ENCODE assay signal across 9 cellular contexts in the genomic region with DNA sequence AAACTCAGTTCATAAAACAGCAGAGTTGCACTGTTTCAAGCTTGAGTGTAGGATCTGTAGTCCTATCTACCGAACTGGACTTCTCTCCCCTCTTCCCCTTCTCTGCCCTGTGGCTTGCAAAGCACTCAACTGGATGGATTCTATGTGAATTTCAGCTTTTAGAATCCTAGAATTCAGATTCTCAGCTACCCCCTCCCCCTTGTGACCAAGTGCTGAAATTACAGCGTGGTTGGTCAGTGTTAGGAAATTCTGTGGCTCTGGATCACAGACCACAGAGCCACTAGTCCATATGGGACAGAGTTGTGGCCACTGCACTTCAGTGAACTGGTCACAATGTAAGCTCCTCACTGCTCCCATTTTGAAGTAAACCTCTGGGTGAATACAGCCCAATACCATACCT.
DNase-seq lines count a peak whose midpoint lies in the region; ATAC-seq, FAIRE-seq and TF ChIP-seq lines count a peak whose summit lies in the region.
"Had no signal": no experiment of that assay in that cellular context is flagged by ENCODE, and none has a peak within 500 bp of the region (broad histone marks: within the 10 kb centered on the region; RNA-seq: fewer than 3 reads in every experiment).

No MANE protein-coding gene starts in this region.

- no peak for FAIRE-seq in D721Med (lab: Jason Lieb, UNC)
- peak; percentile 76 for FAIRE-seq in HepG2 (lab: Jason Lieb, UNC)

- TF ChIP-seq CTCF in D721Med (IDR thresholded peaks at IDR 0.05; ENCODE audit: insufficient read depth, missing control alignments) (peak; percentile 40), WERI-Rb-1 (IDR thresholded peaks at IDR 0.05; ENCODE audit: low read depth, low read length) (peak; percentile 60), HepG2 (CRISPR knock-in tag; IDR thresholded peaks at IDR 0.05) (peak; percentile 44)

- in situ Hi-C loops in HepG2 (cut with HindIII; ENCODE audit: extremely low pct_ligation_motif_present, low pct_unique_long_range_greater_than_20kb): no loop called here

- POLR2A ChIA-PET in HepG2 (lab: Yijun Ruan, JAX): no interaction called here

- H4K20me1 ChIP-seq in HepG2 (ENCODE audit: insufficient read depth, low read length): no peaks in the 10 kb centered on the region

- H3K27ac ChIP-seq in WERI-Rb-1 (no peak overlapping the region), HepG2 (ENCODE audit: extremely low read length, insufficient read depth, low read length) (no peak overlapping the region)

- no peak for TF ChIP-seq EP300 in HepG2 (IDR thresholded peaks at IDR 0.05; ENCODE audit: low read depth in 2 of 2, low read length in 2 of 2)
- TF ChIP-seq EP300 in HepG2 (CRISPR knock-in tag; IDR thresholded peaks at IDR 0.05; ENCODE audit: borderline replicate concordance): no peak

- H3K9me3 ChIP-seq in WERI-Rb-1 (ENCODE audit: severe bottlenecking) (no peaks in the 10 kb centered on the region), HepG2 (ENCODE audit: low read length) (no peaks in the 10 kb centered on the region)

- H3K9ac ChIP-seq in HepG2 (ENCODE audit: insufficient read depth, low read depth, low read length): no peak overlapping the region

- CTCF ChIA-PET in HepG2 (lab: Yijun Ruan, JAX; ENCODE audit: low intra/inter-chr PET ratio, low total read pairs): no interaction called here

- no peaks in the 10 kb centered on the region for H3K4me1 ChIP-seq in HepG2 (ENCODE audit: insufficient read depth, low read length)

- no peak for TF ChIP-seq POLR2A in HepG2 (IDR thresholded peaks at IDR 0.05; ENCODE audit: insufficient read depth in 1 of 2, low read depth in 2 of 2, low read length in 2 of 2)

- intact Hi-C loops in HepG2 (cut with micrococcal nuclease; ENCODE audit: unreplicated experiment): no loop called here

- no peak overlapping the region for H2AFZ ChIP-seq in HepG2 (ENCODE audit: low read length)

- TF ChIP-seq RAD21 in HepG2 (CRISPR knock-in tag; IDR thresholded peaks at IDR 0.05): no peak

- H3K4me3 ChIP-seq in WERI-Rb-1 (ENCODE audit: low read depth, low read length) (no peak overlapping the region), HepG2 (replicated peaks in 1 of 3; ENCODE audit: insufficient read depth in 1 of 3, low read depth in 2 of 3, low read length in 3 of 3) (no peak overlapping the region)

- no peaks in the 10 kb centered on the region for H3K27me3 ChIP-seq in WERI-Rb-1 (ENCODE audit: insufficient read depth, low read depth, severe bottlenecking)
- H3K27me3 ChIP-seq in HepG2 (ENCODE audit: control insufficient read depth in 1 of 2, insufficient read depth in 2 of 2, low read length in 2 of 2): no peaks in the 10 kb centered on the region

- H3K4me2 ChIP-seq in HepG2 (ENCODE audit: low read depth, low read length): no peak overlapping the region

- DNase-seq in D721Med (ENCODE audit: insufficient read length, low spot score): no peak
- DNase-seq in WERI-Rb-1: peak; percentile 45
- DNase-seq in HepG2 (ENCODE audit: low spot score): no peak
- no peak for DNase-seq in NCI-H146 (lab: John Stamatoyannopoulos, UW)
- DNase-seq in activated CD8-positive, alpha-beta memory T cell treated with anti-CD3 and anti-CD28 coated beads, Interleukin-2, amount 50 U/mL, for 48 hours: no peak
- DNase-seq: erythroblast had no signal

- ATAC-seq in HG03159 (IDR thresholded peaks at IDR 0.05; ENCODE audit: unreplicated experiment) (peak; percentile 52), HepG2 (peak; percentile 54; the same call in 2 of the 3 replicates), HG03196 (IDR thresholded peaks at IDR 0.05; ENCODE audit: unreplicated experiment) (no peak), HG02678 (IDR thresholded peaks at IDR 0.05; ENCODE audit: unreplicated experiment) (no peak)

- WGBS in HepG2 (ENCODE audit: low lambda C conversion rate): 0% methylated on average over 2 of the region's 2 CpGs

- H3K36me3 ChIP-seq in WERI-Rb-1: no peaks in the 10 kb centered on the region
- H3K36me3 ChIP-seq in HepG2 (replicated peaks in 1 of 2; ENCODE audit: control insufficient read depth in 1 of 2, insufficient read depth in 2 of 2, low read length in 2 of 2): no peaks in the 10 kb centered on the region

- H3K79me2 ChIP-seq in HepG2 (ENCODE audit: insufficient read depth, low read length): no peaks in the 10 kb centered on the region

- BruUV-seq in HepG2 (replicated peaks; lab: Mats Ljungman, UMichigan): no TSS peak

TF ChIP-seq in HepG2, 621 proteins besides CTCF, POLR2A, EP300 and RAD21:
- no peak for TF ChIP-seq ZNF780A (CRISPR knock-in tag; IDR thresholded peaks at IDR 0.05)

Comparison
In these comparisons a context has a peak if more than half of its experiments do, and no peak if none do; other contexts are left out.
1. ATAC-seq: peak in HG03159 (single experiment) and HepG2 (single experiment); none in HG03196 (single experiment) and HG02678 (single experiment).
2. Peak in every context shown above with its lines, with median percentiles within 50 percentile points of each other: CTCF ChIP-seq.